In genomic region chr17:9644910-9645751, GRCh38 we compare ENCODE assay signal across 8 cellular contexts.
DNase-seq lines count a peak whose midpoint lies in the region; ATAC-seq and TF ChIP-seq lines count a peak whose summit lies in the region.

A gene with protein sequence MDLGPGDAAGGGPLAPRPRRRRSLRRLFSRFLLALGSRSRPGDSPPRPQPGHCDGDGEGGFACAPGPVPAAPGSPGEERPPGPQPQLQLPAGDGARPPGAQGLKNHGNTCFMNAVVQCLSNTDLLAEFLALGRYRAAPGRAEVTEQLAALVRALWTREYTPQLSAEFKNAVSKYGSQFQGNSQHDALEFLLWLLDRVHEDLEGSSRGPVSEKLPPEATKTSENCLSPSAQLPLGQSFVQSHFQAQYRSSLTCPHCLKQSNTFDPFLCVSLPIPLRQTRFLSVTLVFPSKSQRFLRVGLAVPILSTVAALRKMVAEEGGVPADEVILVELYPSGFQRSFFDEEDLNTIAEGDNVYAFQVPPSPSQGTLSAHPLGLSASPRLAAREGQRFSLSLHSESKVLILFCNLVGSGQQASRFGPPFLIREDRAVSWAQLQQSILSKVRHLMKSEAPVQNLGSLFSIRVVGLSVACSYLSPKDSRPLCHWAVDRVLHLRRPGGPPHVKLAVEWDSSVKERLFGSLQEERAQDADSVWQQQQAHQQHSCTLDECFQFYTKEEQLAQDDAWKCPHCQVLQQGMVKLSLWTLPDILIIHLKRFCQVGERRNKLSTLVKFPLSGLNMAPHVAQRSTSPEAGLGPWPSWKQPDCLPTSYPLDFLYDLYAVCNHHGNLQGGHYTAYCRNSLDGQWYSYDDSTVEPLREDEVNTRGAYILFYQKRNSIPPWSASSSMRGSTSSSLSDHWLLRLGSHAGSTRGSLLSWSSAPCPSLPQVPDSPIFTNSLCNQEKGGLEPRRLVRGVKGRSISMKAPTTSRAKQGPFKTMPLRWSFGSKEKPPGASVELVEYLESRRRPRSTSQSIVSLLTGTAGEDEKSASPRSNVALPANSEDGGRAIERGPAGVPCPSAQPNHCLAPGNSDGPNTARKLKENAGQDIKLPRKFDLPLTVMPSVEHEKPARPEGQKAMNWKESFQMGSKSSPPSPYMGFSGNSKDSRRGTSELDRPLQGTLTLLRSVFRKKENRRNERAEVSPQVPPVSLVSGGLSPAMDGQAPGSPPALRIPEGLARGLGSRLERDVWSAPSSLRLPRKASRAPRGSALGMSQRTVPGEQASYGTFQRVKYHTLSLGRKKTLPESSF (plus strand): TSS chr17:9645517. CDS start chr17:9645633, 116 bp downstream.

- DNase-seq in AG04449 (ENCODE audit: low read depth, low spot score): no peak
- DNase-seq in GM13976 (ENCODE audit: low spot score): peak; percentile 59
- peak; percentile 10 for DNase-seq in NCI-H774 (lab: John Stamatoyannopoulos, UW)
- DNase-seq in astrocyte of the hippocampus (ENCODE audit: low read depth, low spot score): peak; percentile 51
- peak; percentile 28 for DNase-seq in iris pigment epithelial cell (ENCODE audit: low read depth)
- peak; percentile 17 for DNase-seq in stimulated activated CD4-positive, alpha-beta T cell treated with anti-CD3 and anti-CD28 coated beads, Interleukin-4, amount 100 ng/mL, for 1 hour

- in situ Hi-C loops in GM13976 (cut with MboI; ENCODE audit: low sequenced_read_pairs, unreplicated experiment): no loop called here

- no peak for TF ChIP-seq CTCF in AG04449 (IDR thresholded peaks at IDR 0.05; ENCODE audit: insufficient read depth, low read length, missing control alignments)
- TF ChIP-seq CTCF in GM13976 (IDR thresholded peaks at IDR 0.05; ENCODE audit: borderline replicate concordance, control extremely low read depth, extremely low read depth, insufficient read depth, missing control alignments): no peak

- H3K4me3 ChIP-seq in AG04449 (ENCODE audit: low read depth, low read length): peak within 1 kb of the TSS; percentile 41

- POLR2A ChIA-PET in AG04449 (lab: Yijun Ruan, JAX): no interaction called here

- ATAC-seq in GM21390 (IDR thresholded peaks at IDR 0.05; ENCODE audit: unreplicated experiment) (no peak), HG03521 (IDR thresholded peaks at IDR 0.05; ENCODE audit: unreplicated experiment) (no peak)

- CTCF ChIA-PET in AG04449 (lab: Yijun Ruan, JAX): no interaction called here
